ENCODE assay signal across 14 cellular contexts in the genomic region with DNA sequence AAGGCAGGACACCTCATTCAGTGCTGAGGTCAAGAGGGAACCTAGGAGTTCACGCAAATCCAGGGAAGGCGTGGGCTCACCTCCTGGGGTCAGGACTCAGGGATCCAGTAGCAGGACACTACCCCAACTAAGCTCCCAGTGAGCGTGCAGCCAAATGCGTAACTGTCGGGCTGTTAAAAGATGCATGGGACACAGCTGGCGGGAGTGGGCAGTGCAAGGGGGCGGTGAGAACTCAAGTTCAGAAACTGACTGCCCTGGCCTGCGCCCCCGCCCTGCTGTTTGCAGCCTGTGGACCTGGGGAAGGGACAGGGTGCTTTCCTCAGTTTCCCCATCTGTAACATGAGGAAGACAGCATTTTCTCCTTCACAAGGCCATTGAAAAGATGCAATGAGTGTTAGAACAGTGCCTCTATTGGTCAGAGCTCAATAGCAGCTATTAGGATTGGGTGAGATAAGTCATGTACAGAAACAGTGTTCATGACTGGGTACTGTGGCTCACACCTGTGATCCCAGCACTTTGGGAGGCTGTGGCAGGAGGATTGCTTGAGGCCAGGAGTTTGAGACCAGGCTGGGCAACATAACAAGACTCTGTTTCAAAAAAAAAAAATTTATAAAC. TPM values are rescaled to one million over a fixed set of nuclear protein-coding genes. Genes with fewer than 3 reads are reported as not detected.
DNase-seq lines count a peak whose midpoint lies in the region; ATAC-seq, FAIRE-seq and TF ChIP-seq lines count a peak whose summit lies in the region.
"Had no signal": no experiment of that assay in that cellular context is flagged by ENCODE, and none has a peak within 500 bp of the region (broad histone marks: within the 10 kb centered on the region; RNA-seq: fewer than 3 reads in every experiment).

No MANE protein-coding gene starts in this region.

- DNase-seq in mammary epithelial cell (no peak), MCF 10A (ENCODE audit: unreplicated experiment) (no peak), bronchial epithelial cell (ENCODE audit: low read depth) (no peak), MV-4-11 (lab: John Stamatoyannopoulos, UW) (no peak), ascending aorta (ENCODE audit: low spot score in 2 of 2) (no peak)
- no peak for DNase-seq in stimulated activated naive B cell treated with anti-CD40 and anti-IgM and Interleukin-4, amounts not matched to agents 10 μg/mL and 1 μg/mL and 100 μg/mL, for 72 hours
- DNase-seq: MM.1S, NCI-H2107, NCI-H748 treated with DMSO at 0.1 percent for 48 hours had no signal

- intact Hi-C loops in mammary epithelial cell (cut with micrococcal nuclease) (no loop called here), MCF 10A (cut with micrococcal nuclease) (no loop called here), ascending aorta (cut with DNase I) (no loop called here)

- ATAC-seq in stimulated activated naive B cell treated with anti-CD40 and anti-IgM and Interleukin-4, amounts not matched to agents 10 μg/mL and 1 μg/mL and 100 μg/mL, for 72 hours (replicated peaks) = no peak
- no peak for ATAC-seq in HG03571 (IDR thresholded peaks at IDR 0.05; ENCODE audit: unreplicated experiment)

- in situ Hi-C loops in mammary epithelial cell (cut with MboI; ENCODE audit: low sequenced_read_pairs in 2 of 2) = loop anchor here in 1 of 2 donors (25.0 kb wide), 1 partner anchor 131 kb away; no protein-coding TSS in a partner anchor

- H3K79me2 ChIP-seq in mammary epithelial cell (ENCODE audit: insufficient read depth, low read length) (no peaks in the 10 kb centered on the region), KMS-11 (ENCODE audit: insufficient read depth, low read depth) (no peaks in the 10 kb centered on the region)

- no peak overlapping the region for H3K27ac Mint-ChIP-seq in MCF 10A (ENCODE audit: low read depth, unreplicated experiment)
- peak overlapping the region; percentile 73 for H3K27ac Mint-ChIP-seq in stimulated activated naive B cell treated with anti-CD40 and anti-IgM and Interleukin-4, amounts not matched to agents 10 μg/mL and 1 μg/mL and 100 μg/mL, for 72 hours
- H3K27ac Mint-ChIP-seq: nephron had no signal

- FAIRE-seq in bronchial epithelial cell (lab: Jason Lieb, UNC) = peak; percentile 40
- FAIRE-seq: colon had no signal

- H2AFZ ChIP-seq in mammary epithelial cell (ENCODE audit: low read depth, low read length) (no peak overlapping the region), KMS-11 (ENCODE audit: low read depth) (no peak overlapping the region)

- POLR2A ChIA-PET in MCF 10A (lab: Yijun Ruan, JAX) = interaction anchor here (0.7 to 1.2 kb wide), 2 partner anchors 9 to 142 kb away, joined by 3 read pairs; no protein-coding TSS in a partner anchor

- TF ChIP-seq CTCF in mammary epithelial cell (conservative IDR thresholded peaks at IDR 0.05 in 1 of 2, IDR thresholded peaks at IDR 0.05 in 1 of 2; ENCODE audit: extremely low read depth in 1 of 2, insufficient read depth in 1 of 2, low read depth in 1 of 2, low read length in 2 of 2) (peak; percentile 5), MCF 10A (IDR thresholded peaks at IDR 0.05; ENCODE audit: unreplicated experiment) (no peak), KMS-11 (conservative IDR thresholded peaks at IDR 0.05; ENCODE audit: low read depth, low read length) (0 out of 2 replicates have a peak, but pooled peaks have one; percentile 15), bronchial epithelial cell (IDR thresholded peaks at IDR 0.05; ENCODE audit: insufficient read depth, low read length, severe bottlenecking) (no peak), ascending aorta (IDR thresholded peaks at IDR 0.05) (no peak)

- H3K4me3 ChIP-seq in mammary epithelial cell (replicated peaks in 1 of 3; ENCODE audit: insufficient read depth in 1 of 3, low read depth in 2 of 3, low read length in 3 of 3) = no peak overlapping the region
- H3K4me3 ChIP-seq in KMS-11 (IDR thresholded peaks at IDR 0.05; ENCODE audit: insufficient read depth, low read depth, low read length) = no peak overlapping the region
- no peak overlapping the region for H3K4me3 ChIP-seq in bronchial epithelial cell (ENCODE audit: low read depth, low read length)
- H3K4me3 ChIP-seq in ascending aorta = no peak overlapping the region
- H3K4me3 ChIP-seq: lung had no signal

- H3K9me3 ChIP-seq in mammary epithelial cell (replicated peaks; ENCODE audit: insufficient read depth, low read length) (no peaks in the 10 kb centered on the region), ascending aorta (no peaks in the 10 kb centered on the region)

- H3K4me1 ChIP-seq in mammary epithelial cell (ENCODE audit: insufficient read depth, low read length) (no peaks in the 10 kb centered on the region), KMS-11 (ENCODE audit: low read depth, poor library complexity, severe bottlenecking) (no peaks in the 10 kb centered on the region), ascending aorta (no peaks in the 10 kb centered on the region)

- CTCF ChIA-PET in mammary epithelial cell (lab: Charles Lee; ENCODE audit: low non-redundant PET) (no interaction called here), MCF 10A (lab: Yijun Ruan, JAX) (interaction anchor here (0.7 kb wide), 1 partner anchor 23 kb away, joined by 3 read pairs; no protein-coding TSS in a partner anchor)

- H3K4me2 ChIP-seq in mammary epithelial cell (ENCODE audit: insufficient read depth, low read depth, low read length) (no peak overlapping the region), KMS-11 (no peak overlapping the region)

- H3K4me3 Mint-ChIP-seq in MCF 10A (ENCODE audit: unreplicated experiment) = no peak overlapping the region
- H3K4me3 Mint-ChIP-seq in stimulated activated naive B cell treated with anti-CD40 and anti-IgM and Interleukin-4, amounts not matched to agents 10 μg/mL and 1 μg/mL and 100 μg/mL, for 72 hours = no peak overlapping the region
- H3K4me3 Mint-ChIP-seq: nephron had no signal

- H3K27me3 ChIP-seq in mammary epithelial cell (ENCODE audit: insufficient read depth, low read length) = no peaks in the 10 kb centered on the region
- H3K27me3 ChIP-seq in KMS-11 (ENCODE audit: insufficient read depth, low read depth) = no peaks in the 10 kb centered on the region
- H3K27me3 ChIP-seq in bronchial epithelial cell (ENCODE audit: control insufficient read depth, insufficient read depth, low read length) = no peaks in the 10 kb centered on the region
- H3K27me3 ChIP-seq in ascending aorta = no peaks in the 10 kb centered on the region

- H3K36me3 Mint-ChIP-seq in MCF 10A (ENCODE audit: insufficient read depth, unreplicated experiment) = peaks cover 79% of the 10 kb centered on the region
- peaks cover 46 to 70% of the 10 kb centered on the region in 2 donors for H3K36me3 Mint-ChIP-seq in stimulated activated naive B cell treated with anti-CD40 and anti-IgM and Interleukin-4, amounts not matched to agents 10 μg/mL and 1 μg/mL and 100 μg/mL, for 72 hours

- BruUV-seq in mammary epithelial cell (replicated peaks; lab: Mats Ljungman, UMichigan) = no TSS peak
- no TSS peak for BruUV-seq in MCF 10A (replicated peaks; lab: Mats Ljungman, UMichigan)

- WGBS in mammary epithelial cell (ENCODE audit: low coverage, missing lambda C conversion rate) = 98% methylated on average over 9 of the region's 9 CpGs

- H3K9me3 Mint-ChIP-seq in MCF 10A (ENCODE audit: unreplicated experiment) = no peaks in the 10 kb centered on the region
- H3K9me3 Mint-ChIP-seq in stimulated activated naive B cell treated with anti-CD40 and anti-IgM and Interleukin-4, amounts not matched to agents 10 μg/mL and 1 μg/mL and 100 μg/mL, for 72 hours = no peaks in the 10 kb centered on the region
- H3K9me3 Mint-ChIP-seq: nephron had no signal

- H3K4me1 Mint-ChIP-seq in MCF 10A (ENCODE audit: insufficient read depth, unreplicated experiment) = no peaks in the 10 kb centered on the region
- H3K4me1 Mint-ChIP-seq in stimulated activated naive B cell treated with anti-CD40 and anti-IgM and Interleukin-4, amounts not matched to agents 10 μg/mL and 1 μg/mL and 100 μg/mL, for 72 hours = no peaks in the 10 kb centered on the region
- H3K4me1 Mint-ChIP-seq: nephron had no signal

- H4K20me1 ChIP-seq in mammary epithelial cell (ENCODE audit: insufficient read depth, low read length) (no peaks in the 10 kb centered on the region), KMS-11 (ENCODE audit: insufficient read depth) (no peaks in the 10 kb centered on the region)

- no peaks in the 10 kb centered on the region for H3K27me3 Mint-ChIP-seq in MCF 10A (ENCODE audit: insufficient read depth, unreplicated experiment)
- H3K27me3 Mint-ChIP-seq in stimulated activated naive B cell treated with anti-CD40 and anti-IgM and Interleukin-4, amounts not matched to agents 10 μg/mL and 1 μg/mL and 100 μg/mL, for 72 hours = no peaks in the 10 kb centered on the region

- H3K36me3 ChIP-seq in mammary epithelial cell (ENCODE audit: insufficient read depth, low read length) (peaks cover 22% of the 10 kb centered on the region), KMS-11 (ENCODE audit: insufficient read depth) (no peaks in the 10 kb centered on the region), bronchial epithelial cell (ENCODE audit: control insufficient read depth, insufficient read depth, low read length) (peaks cover 43% of the 10 kb centered on the region), ascending aorta (peaks cover 88 to 90% of the 10 kb centered on the region in 2 donors)

- H3K9ac ChIP-seq in mammary epithelial cell (ENCODE audit: insufficient read depth, low read length) (no peak overlapping the region), KMS-11 (no peak overlapping the region)

- H3K27ac ChIP-seq in mammary epithelial cell (ENCODE audit: insufficient read depth, low read depth, low read length) = no peak overlapping the region
- no peak overlapping the region for H3K27ac ChIP-seq in KMS-11
- no peak overlapping the region for H3K27ac ChIP-seq in ascending aorta

- dilution Hi-C loops in mammary epithelial cell (cut with HindIII; ENCODE audit: low sequenced_read_pairs) = no loop called here

RNA-seq across cellular contexts. Expression of a gene that starts 20.2 kb away (rescaled TPM):
- total RNA-seq in mammary epithelial cell = 10 to 100 TPM; 47.8 to 72.2 TPM
- 72.2 TPM for polyA plus RNA-seq in mammary epithelial cell
- polyA minus RNA-seq in mammary epithelial cell = 76.9 TPM
- total RNA-seq in MCF 10A (2022) = 41.3 and 42.7 TPM in 2 replicates
- total RNA-seq in bronchial epithelial cell = 46.1 and 53.2 TPM in 2 replicates
- total RNA-seq in ascending aorta = 174 TPM

RNA-seq across cellular contexts. Expression of a gene that starts 22.6 kb away (rescaled TPM):
- 100 to 1,000 TPM; 116 to 138 TPM for total RNA-seq in mammary epithelial cell
- 102 TPM for polyA plus RNA-seq in mammary epithelial cell
- polyA minus RNA-seq in mammary epithelial cell = 493 TPM
- total RNA-seq in MCF 10A (2022) = 56.5 and 71.9 TPM in 2 replicates
- total RNA-seq in bronchial epithelial cell = 87.1 and 118 TPM in 2 replicates
- total RNA-seq in ascending aorta = 244 TPM

RNA-seq across cellular contexts. Expression of a gene that starts 26.9 kb away (rescaled TPM):
- total RNA-seq in mammary epithelial cell = 10 to 100 TPM; 13.7 to 24.9 TPM
- 25.1 TPM for polyA plus RNA-seq in mammary epithelial cell
- 18.4 TPM for polyA minus RNA-seq in mammary epithelial cell
- total RNA-seq in MCF 10A (2022) = 21.3 and 25.0 TPM in 2 replicates
- 15.2 and 24.7 TPM in 2 replicates for total RNA-seq in bronchial epithelial cell
- total RNA-seq in ascending aorta = 54.3 TPM

RNA-seq across cellular contexts. Expression of a gene that starts 30.8 kb away (rescaled TPM):
- total RNA-seq in mammary epithelial cell = under 1 TPM in 1 of 2 donors, not detected in 1; 0.42 TPM
- 0.07 TPM for polyA plus RNA-seq in mammary epithelial cell
- polyA minus RNA-seq in mammary epithelial cell = not detected
- total RNA-seq in MCF 10A (2022) = 0.42 and 0.96 TPM in 2 replicates
- total RNA-seq in bronchial epithelial cell = not detected in 2 replicates
- 5.0 TPM for total RNA-seq in ascending aorta

RNA-seq across cellular contexts. Expression of a gene that starts 36.5 kb away (rescaled TPM):
- total RNA-seq in mammary epithelial cell (100 to 1,000 TPM in 1 of 2 donors, 10 to 100 TPM in 1; 80.2 to 139 TPM), MCF 10A (2022) (185 and 194 TPM in 2 replicates), bronchial epithelial cell (125 and 168 TPM in 2 replicates), ascending aorta (146 TPM)
- polyA plus RNA-seq in mammary epithelial cell = 117 TPM
- 374 TPM for polyA minus RNA-seq in mammary epithelial cell

Comparison
In these comparisons a context has a peak if more than half of its experiments do, and no peak if none do; other contexts are left out.
1. CTCF ChIP-seq: peak in mammary epithelial cell (2 of 2) and KMS-11 (single experiment); none in MCF 10A (single experiment), bronchial epithelial cell (single experiment) and ascending aorta (0 of 3).